In genomic region chr15:96086164-96086563, GRCh38 we compare ENCODE assay signal across 17 cellular contexts.
DNase-seq lines count a peak whose midpoint lies in the region; ATAC-seq and TF ChIP-seq lines count a peak whose summit lies in the region.
"Had no signal": no experiment of that assay in that cellular context is flagged by ENCODE, and none has a peak within 500 bp of the region (broad histone marks: within the 10 kb centered on the region; RNA-seq: fewer than 3 reads in every experiment).

No MANE protein-coding gene starts in this region.

- BruUV-seq in IMR-90 (replicated peaks; lab: Mats Ljungman, UMichigan) = no TSS peak

- H2AK5ac ChIP-seq in IMR-90 (ENCODE audit: low read depth, low read length) = no peak overlapping the region

- no peak for TF ChIP-seq RAD21 in IMR-90 (IDR thresholded peaks at IDR 0.05; ENCODE audit: low read length)

- H3K9me1 ChIP-seq in IMR-90 (ENCODE audit: insufficient read depth, low read length) = no peaks in the 10 kb centered on the region; the same call in 1 of the 2 replicates

- H2BK5ac ChIP-seq in IMR-90 (ENCODE audit: low read depth, low read length, poor library complexity, severe bottlenecking) = no peak overlapping the region

- in situ Hi-C loops in IMR-90 (cut with MboI; ENCODE audit: low sequenced_read_pairs) (no loop called here), gastrocnemius medialis (cut with MboI; ENCODE audit: low sequenced_read_pairs in 4 of 4) (no loop called here)

- peaks cover 2% of the 10 kb centered on the region for H3K9me3 Mint-ChIP-seq in endodermal cell
- no peaks in the 10 kb centered on the region for H3K9me3 Mint-ChIP-seq in nephron progenitor cell

- H3K9ac ChIP-seq in IMR-90 (ENCODE audit: low read depth, low read length) (no peak overlapping the region), endodermal cell (ENCODE audit: extremely low read depth, low read length, poor library complexity, severe bottlenecking) (no peak overlapping the region)

- H4K5ac ChIP-seq in IMR-90 (ENCODE audit: low read depth, low read length) = no peak overlapping the region

- POLR2A ChIA-PET in IMR-90 (lab: Charles Lee; ENCODE audit: unreplicated experiment) = no interaction called here

- no peak overlapping the region for H3K23ac ChIP-seq in IMR-90 (ENCODE audit: low read depth, low read length)

- H4K91ac ChIP-seq in IMR-90 (ENCODE audit: insufficient read depth, low read depth, low read length) = no peak overlapping the region

- H3K4me1 ChIP-seq in IMR-90 (ENCODE audit: control insufficient read depth, insufficient read depth, low read length) = peaks cover 11% of the 10 kb centered on the region
- peaks cover 19% of the 10 kb centered on the region for H3K4me1 ChIP-seq in endodermal cell (ENCODE audit: control insufficient read depth, insufficient read depth, low read length)
- no peaks in the 10 kb centered on the region for H3K4me1 ChIP-seq in gastrocnemius medialis
- H3K4me1 ChIP-seq: A549, BE2C had no signal

- H3K27ac Mint-ChIP-seq in endodermal cell = no peak overlapping the region
- H3K27ac Mint-ChIP-seq in nephron progenitor cell = peak overlapping the region; percentile 71
- H3K27ac Mint-ChIP-seq: CD4-positive, alpha-beta memory T cell had no signal

- TF ChIP-seq CTCF in IMR-90 (conservative IDR thresholded peaks at IDR 0.05; ENCODE audit: low read depth, low read length) = no peak
- TF ChIP-seq CTCF in endodermal cell (conservative IDR thresholded peaks at IDR 0.05) = no peak
- no peak for TF ChIP-seq CTCF in nephron progenitor cell (IDR thresholded peaks at IDR 0.05)
- no peak for TF ChIP-seq CTCF in gastrocnemius medialis (IDR thresholded peaks at IDR 0.05 in 4 of 5, conservative IDR thresholded peaks at IDR 0.05 in 1 of 5)

- H2AFZ ChIP-seq in IMR-90 (replicated peaks; ENCODE audit: low read length, poor library complexity) = no peak overlapping the region

- no peak overlapping the region for H3K14ac ChIP-seq in IMR-90 (replicated peaks; ENCODE audit: low read depth, low read length)

- H3K4me3 Mint-ChIP-seq in endodermal cell (no peak overlapping the region), nephron progenitor cell (no peak overlapping the region)
- H3K4me3 Mint-ChIP-seq: CD4-positive, alpha-beta memory T cell had no signal

- no peak for TF ChIP-seq POLR2A in IMR-90 (IDR thresholded peaks at IDR 0.05; ENCODE audit: low read depth, low read length)
- no peak for TF ChIP-seq POLR2A in gastrocnemius medialis (IDR thresholded peaks at IDR 0.05)

- H3K4me1 Mint-ChIP-seq in endodermal cell (peaks cover 28% of the 10 kb centered on the region), nephron progenitor cell (peaks cover 40% of the 10 kb centered on the region)
- H3K4me1 Mint-ChIP-seq: CD4-positive, alpha-beta memory T cell had no signal

- no peak overlapping the region for H2BK20ac ChIP-seq in IMR-90 (ENCODE audit: low read depth, low read length)

- no peak overlapping the region for H3K18ac ChIP-seq in IMR-90 (ENCODE audit: low read depth, low read length)

- H3K27me3 Mint-ChIP-seq in endodermal cell (ENCODE audit: insufficient read depth) (peaks cover 83% of the 10 kb centered on the region), nephron progenitor cell (ENCODE audit: low read depth, poor library complexity) (no peaks in the 10 kb centered on the region)

- H3K27ac ChIP-seq in IMR-90 (ENCODE audit: insufficient read depth, low read length) (no peak overlapping the region), endodermal cell (ENCODE audit: low read depth, low read length) (no peak overlapping the region), gastrocnemius medialis (no peak overlapping the region)
- H3K27ac ChIP-seq: A549, C4-2B, HL-60 had no signal

- H3K27me3 ChIP-seq in IMR-90 (ENCODE audit: control insufficient read depth, insufficient read depth, low read length) = no peaks in the 10 kb centered on the region
- peaks cover 63% of the 10 kb centered on the region for H3K27me3 ChIP-seq in endodermal cell (ENCODE audit: control insufficient read depth, insufficient read depth, low read length, poor library complexity, severe bottlenecking)
- H3K27me3 ChIP-seq in gastrocnemius medialis = no peaks in the 10 kb centered on the region
- H3K27me3 ChIP-seq: BE2C had no signal

- WGBS in IMR-90 (ENCODE audit: extremely low coverage in 2 of 2, insufficient read length in 1 of 2), 2 experiments = 50% methylated on average over 1 of the region's 3 CpGs; no CpG with 5 or more reads in 1 of the 2 experiments
- 42 to 60% methylated on average over 2 to 3 of the region's 3 CpGs for WGBS in endodermal cell (ENCODE audit: insufficient coverage in 1 of 2, insufficient read length in 1 of 2), 2 experiments

- H3K4me3 ChIP-seq in IMR-90 (ENCODE audit: insufficient read depth, low read depth, low read length) (no peak overlapping the region), endodermal cell (ENCODE audit: low read length) (no peak overlapping the region), gastrocnemius medialis (no peak overlapping the region)
- H3K4me3 ChIP-seq: A549 had no signal

- no peak overlapping the region for H2BK120ac ChIP-seq in IMR-90 (ENCODE audit: low read depth, low read length)

- H3K36me3 ChIP-seq in IMR-90 (ENCODE audit: control insufficient read depth, insufficient read depth, low read length) (no peaks in the 10 kb centered on the region), endodermal cell (ENCODE audit: control insufficient read depth, insufficient read depth, low read length) (no peaks in the 10 kb centered on the region), gastrocnemius medialis (no peaks in the 10 kb centered on the region)
- H3K36me3 ChIP-seq: BE2C had no signal

- no peaks in the 10 kb centered on the region for H4K20me1 ChIP-seq in IMR-90 (ENCODE audit: insufficient read depth, low read length)

- H3K9me3 ChIP-seq in IMR-90 (ENCODE audit: control insufficient read depth, insufficient read depth, low read length) (no peaks in the 10 kb centered on the region), endodermal cell (ENCODE audit: control insufficient read depth, low read length) (peaks cover 4% of the 10 kb centered on the region), gastrocnemius medialis (no peaks in the 10 kb centered on the region)
- H3K9me3 ChIP-seq: A549, BE2C had no signal

- no peaks in the 10 kb centered on the region for H3K36me3 Mint-ChIP-seq in endodermal cell (ENCODE audit: low read depth)
- H3K36me3 Mint-ChIP-seq in nephron progenitor cell (ENCODE audit: low read depth) = peaks cover 12% of the 10 kb centered on the region
- H3K36me3 Mint-ChIP-seq: CD4-positive, alpha-beta memory T cell had no signal

- intact Hi-C loops in IMR-90 (cut with micrococcal nuclease) (no loop called here), sciatic nerve (cut with DNase I) (no loop called here), gastrocnemius medialis (cut with DNase I; ENCODE audit: low total_unique reads) (no loop called here)

- ATAC-seq in IMR-90 (ENCODE audit: low read depth) (no peak), sciatic nerve (peak; percentile 75), gastrocnemius medialis (no peak)
- ATAC-seq: A549, HCT116 had no signal

- no peak overlapping the region for H2AK9ac ChIP-seq in IMR-90 (replicated peaks; ENCODE audit: low read depth, low read length, poor library complexity)

- no peaks in the 10 kb centered on the region for H3K79me1 ChIP-seq in IMR-90 (ENCODE audit: low read depth in 1 of 2, low read length in 2 of 2)

- DNase-seq in IMR-90 (no peak), endodermal cell (peak; percentile 56), nephron progenitor cell (no peak), sciatic nerve (ENCODE audit: low spot score) (no peak), gastrocnemius medialis (no peak), nucleus accumbens (lab: John Stamatoyannopoulos, UW) (no peak)
- no peak for DNase-seq in stimulated activated CD4-positive, alpha-beta T cell treated with anti-CD3 and anti-CD28 coated beads, Interleukin-4, amount 100 ng/mL, for 24 hours
- DNase-seq: BE2C; CD4-positive, alpha-beta memory T cell; COR-L47; DMS153; DND-41; GDM1 had no signal

- no peak overlapping the region for H4K8ac ChIP-seq in IMR-90 (ENCODE audit: low read depth in 2 of 2, low read length in 2 of 2)

- H3K4me2 ChIP-seq in IMR-90 (ENCODE audit: low read depth, low read length) = no peak overlapping the region
- H3K4me2 ChIP-seq: A549 had no signal

- no peak overlapping the region for H3K56ac ChIP-seq in IMR-90 (ENCODE audit: extremely low read depth, insufficient read depth, low read length)

- no peak overlapping the region for H2BK15ac ChIP-seq in IMR-90 (ENCODE audit: low read depth, low read length)

- H3K4ac ChIP-seq in IMR-90 (ENCODE audit: low read depth, low read length) = 0 out of 2 replicates have a peak overlapping the region, but pooled peaks have one; percentile 31

- CTCF ChIA-PET in IMR-90 (lab: Yijun Ruan, JAX) = no interaction called here

- dilution Hi-C loops in IMR-90 (cut with HindIII; ENCODE audit: low sequenced_read_pairs, unreplicated experiment) = no loop called here

TF ChIP-seq in IMR-90, 13 proteins besides CTCF, POLR2A, EP300 and RAD21:
- no peak for TF ChIP-seq RCOR1 (IDR thresholded peaks at IDR 0.05; ENCODE audit: insufficient replicate concordance, low read length)
- TF ChIP-seq RFX5 (IDR thresholded peaks at IDR 0.05; ENCODE audit: low read depth, low read length) = no peak
- TF ChIP-seq CHD1 (IDR thresholded peaks at IDR 0.05; ENCODE audit: low read depth, low read length) = no peak
- TF ChIP-seq MAFK (IDR thresholded peaks at IDR 0.05; ENCODE audit: low read depth, low read length) = no peak
TF ChIP-seq in IMR-90: peak in this region for 0.
